ENCODE assay signal across 15 cellular contexts in genomic region chr19:13864223-13864512, GRCh38. TPM values are rescaled to one million over a fixed set of nuclear protein-coding genes. Genes with fewer than 3 reads are reported as not detected.
DNase-seq lines count a peak whose midpoint lies in the region; ATAC-seq and TF ChIP-seq lines count a peak whose summit lies in the region.
"Had no signal": no experiment of that assay in that cellular context is flagged by ENCODE, and none has a peak within 500 bp of the region (broad histone marks: within the 10 kb centered on the region; RNA-seq: fewer than 3 reads in every experiment).

No MANE protein-coding gene starts in this region.

- CTCF ChIA-PET in naive thymus-derived CD4-positive, alpha-beta T cell (lab: Charles Lee), result interaction anchor here (3.8 to 10.4 kb wide), 2 partner anchors 16 to 77 kb away, joined by 37 to 227 read pairs; no protein-coding TSS in a partner anchor

- peaks cover 32 to 67% (median 61%) of the 10 kb centered on the region in 11 experiments for H3K27me3 ChIP-seq in BLaER1 treated with 17β-estradiol and CSF1 and Interleukin-3, amounts not matched to agents 10 nM and 100 nM
- H3K27me3 ChIP-seq in DND-41 (ENCODE audit: insufficient read depth, low read length, poor library complexity), result peaks cover 5% of the 10 kb centered on the region
- peaks cover 7 to 12% of the 10 kb centered on the region in 2 donors for H3K27me3 ChIP-seq in naive thymus-derived CD4-positive, alpha-beta T cell (ENCODE audit: control insufficient read depth in 2 of 2, insufficient read depth in 2 of 2, low read length in 2 of 2)

- H3K36me3 Mint-ChIP-seq in activated T-helper 17 cell treated with anti-CD3 and anti-CD28 coated beads, Interleukin-2, amount 50 U/mL, for 72 hours (ENCODE audit: low read depth), result peaks cover 21% of the 10 kb centered on the region
- peaks cover 0 to 5% (median 5%) of the 10 kb centered on the region in 5 donors for H3K36me3 Mint-ChIP-seq in naive thymus-derived CD4-positive, alpha-beta T cell

- no peak overlapping the region for H3K27ac Mint-ChIP-seq in activated T-helper 17 cell treated with anti-CD3 and anti-CD28 coated beads, Interleukin-2, amount 50 U/mL, for 72 hours
- peak overlapping the region in 7 of 9 donors; percentile 1 to 58 (median 39) for H3K27ac Mint-ChIP-seq in naive thymus-derived CD4-positive, alpha-beta T cell

- H3K36me3 ChIP-seq in BLaER1 treated with 17β-estradiol and CSF1 and Interleukin-3, amounts not matched to agents 10 nM and 100 nM, result no peaks in the 10 kb centered on the region
- 0 out of 2 replicates have a peak, but pooled peaks cover 5% of the 10 kb centered on the region for H3K36me3 ChIP-seq in DND-41 (ENCODE audit: insufficient read depth, low read length)
- H3K36me3 ChIP-seq in naive thymus-derived CD4-positive, alpha-beta T cell (ENCODE audit: control insufficient read depth in 2 of 3, insufficient read depth in 3 of 3, low read length in 3 of 3), result no peaks in the 10 kb centered on the region
- H3K36me3 ChIP-seq: SJSA1 had no signal

- TF ChIP-seq CTCF in DND-41 (IDR thresholded peaks at IDR 0.05; ENCODE audit: borderline replicate concordance, extremely low read depth, low read length, poor library complexity, severe bottlenecking) (no peak), GM13977 (IDR thresholded peaks at IDR 0.05; ENCODE audit: extremely low read depth, insufficient read depth, missing control alignments) (no peak)

- peaks cover 32% of the 10 kb centered on the region for H3K4me1 Mint-ChIP-seq in activated T-helper 17 cell treated with anti-CD3 and anti-CD28 coated beads, Interleukin-2, amount 50 U/mL, for 72 hours
- H3K4me1 Mint-ChIP-seq in naive thymus-derived CD4-positive, alpha-beta T cell, result peaks cover 21 to 45% (median 23%) of the 10 kb centered on the region in 7 donors

- H3K4me2 ChIP-seq in BLaER1 treated with 17β-estradiol and CSF1 and Interleukin-3, amounts not matched to agents 10 nM and 100 nM, result peak overlapping the region; percentile 64 to 98 (median 70); a peak in 19 of 22 replicates
- peak overlapping the region; percentile 61; the same call in 1 of the 2 replicates for H3K4me2 ChIP-seq in DND-41 (ENCODE audit: insufficient read depth, low read length)

- no peaks in the 10 kb centered on the region; a peak in 1 of 22 replicates for H4K20me1 ChIP-seq in BLaER1 treated with 17β-estradiol and CSF1 and Interleukin-3, amounts not matched to agents 10 nM and 100 nM
- H4K20me1 ChIP-seq in DND-41 (ENCODE audit: insufficient read depth, low read length), result peaks cover 4% of the 10 kb centered on the region; the same call in 1 of the 2 replicates

- no peak overlapping the region for H3K27ac ChIP-seq in BLaER1 treated with 17β-estradiol and CSF1 and Interleukin-3, amounts not matched to agents 10 nM and 100 nM
- no peak overlapping the region for H3K27ac ChIP-seq in DND-41 (ENCODE audit: low read length)
- H3K27ac ChIP-seq in naive thymus-derived CD4-positive, alpha-beta T cell (ENCODE audit: low read depth, low read length), result no peak overlapping the region
- H3K27ac ChIP-seq: SJSA1 had no signal

- no peak overlapping the region for H3K9ac ChIP-seq in BLaER1 treated with 17β-estradiol and CSF1 and Interleukin-3, amounts not matched to agents 10 nM and 100 nM
- no peak overlapping the region for H3K9ac ChIP-seq in DND-41 (ENCODE audit: low read depth, low read length)

- POLR2A ChIA-PET in naive thymus-derived CD4-positive, alpha-beta T cell (lab: Charles Lee), result interaction anchor here (0.8 to 5.0 kb wide), 6 partner anchors 8 to 178 kb away, joined by 3 to 86 read pairs (median 6); partner anchors contain the start of gene C19orf53

- peaks cover 29% of the 10 kb centered on the region for H3K79me2 ChIP-seq in DND-41 (ENCODE audit: insufficient read depth, low read length)

- no peaks in the 10 kb centered on the region for H3K9me3 ChIP-seq in BLaER1 treated with 17β-estradiol and CSF1 and Interleukin-3, amounts not matched to agents 10 nM and 100 nM (replicated peaks in 1 of 11)
- no peaks in the 10 kb centered on the region for H3K9me3 ChIP-seq in DND-41 (ENCODE audit: insufficient read depth, low read length, severe bottlenecking)
- H3K9me3 ChIP-seq in naive thymus-derived CD4-positive, alpha-beta T cell (ENCODE audit: control insufficient read depth in 2 of 3, low read length in 3 of 3), result no peaks in the 10 kb centered on the region
- H3K9me3 ChIP-seq: SJSA1 had no signal

- 0 out of 20 replicates have a peak overlapping the region, but pooled peaks of 1 of the 10 experiments have one; percentile 36 for H3K4me3 ChIP-seq in BLaER1 treated with 17β-estradiol and CSF1 and Interleukin-3, amounts not matched to agents 10 nM and 100 nM
- no peak overlapping the region for H3K4me3 ChIP-seq in DND-41 (ENCODE audit: low read depth in 1 of 2, low read length in 2 of 2)
- H3K4me3 ChIP-seq in naive thymus-derived CD4-positive, alpha-beta T cell (ENCODE audit: low read length), result no peak overlapping the region
- H3K4me3 ChIP-seq: GM12878 had no signal

- in situ Hi-C loops in GM13977 (cut with MboI; ENCODE audit: low pct_unique_long_range_greater_than_20kb, low sequenced_read_pairs, unreplicated experiment), result no loop called here

- DNase-seq in DND-41 (no peak), Ammon's horn (ENCODE audit: low spot score) (no peak), GM13977 (ENCODE audit: low spot score) (no peak), head of caudate nucleus (no peak), glomerular visceral epithelial cell (ENCODE audit: extremely low spot score) (no peak)
- DNase-seq in naive thymus-derived CD4-positive, alpha-beta T cell, result no peak
- DNase-seq: activated CD4-positive, alpha-beta T cell treated with anti-CD3 and anti-CD28 coated beads, Interleukin-2, amount 50 U/mL, for 1 hour; HCEC 1CT; Karpas-422 had no signal

- H3K9me3 Mint-ChIP-seq in activated T-helper 17 cell treated with anti-CD3 and anti-CD28 coated beads, Interleukin-2, amount 50 U/mL, for 72 hours, result no peaks in the 10 kb centered on the region
- H3K9me3 Mint-ChIP-seq in naive thymus-derived CD4-positive, alpha-beta T cell, result peaks cover 0 to 7% (median 0%) of the 10 kb centered on the region in 11 donors

- peaks cover 22% of the 10 kb centered on the region for H3K27me3 Mint-ChIP-seq in activated T-helper 17 cell treated with anti-CD3 and anti-CD28 coated beads, Interleukin-2, amount 50 U/mL, for 72 hours
- peaks cover 29 to 48% (median 30%) of the 10 kb centered on the region in 5 donors for H3K27me3 Mint-ChIP-seq in naive thymus-derived CD4-positive, alpha-beta T cell

- intact Hi-C loops in naive thymus-derived CD4-positive, alpha-beta T cell (cut with micrococcal nuclease), result loop anchor here (5.0 kb wide), 2 partner anchors 132 to 587 kb away; no protein-coding TSS in a partner anchor
- intact Hi-C loops in head of caudate nucleus (cut with DNase I), result loop anchor here (5.0 to 10.0 kb wide), 2 partner anchors 67 to 259 kb away; partner anchors contain the start of gene ZSWIM4

- peaks cover 27 to 51% (median 39%) of the 10 kb centered on the region in 10 experiments for H3K4me1 ChIP-seq in BLaER1 treated with 17β-estradiol and CSF1 and Interleukin-3, amounts not matched to agents 10 nM and 100 nM
- peaks cover 30% of the 10 kb centered on the region for H3K4me1 ChIP-seq in DND-41 (ENCODE audit: insufficient read depth, low read length)
- H3K4me1 ChIP-seq in naive thymus-derived CD4-positive, alpha-beta T cell (ENCODE audit: control insufficient read depth in 2 of 2, insufficient read depth in 2 of 2, low read length in 2 of 2), result peaks cover 13 to 20% of the 10 kb centered on the region in 2 donors

- H3K4me3 Mint-ChIP-seq in activated T-helper 17 cell treated with anti-CD3 and anti-CD28 coated beads, Interleukin-2, amount 50 U/mL, for 72 hours, result peak overlapping the region; percentile 98
- peak overlapping the region; percentile 68 to 91 (median 80) for H3K4me3 Mint-ChIP-seq in naive thymus-derived CD4-positive, alpha-beta T cell

- no peak for ATAC-seq in DND-41 (ENCODE audit: insufficient read depth, low read depth)
- no peak for ATAC-seq in activated T-helper 17 cell treated with anti-CD3 and anti-CD28 coated beads, Interleukin-2, amount 50 U/mL, for 72 hours (replicated peaks)
- no peak for ATAC-seq in naive thymus-derived CD4-positive, alpha-beta T cell
- ATAC-seq: GM12878 had no signal

- H2AFZ ChIP-seq in DND-41 (ENCODE audit: low read depth, low read length), result no peak overlapping the region

RNA-seq across cellular contexts. Expression of gene NANOS3, which starts 12.8 kb away (rescaled TPM):
- total RNA-seq in activated T-helper 17 cell treated with anti-CD3 and anti-CD28 coated beads, Interleukin-2, amount 50 U/mL, for 72 hours, result 1 to 10 TPM; 1.2 to 3.6 TPM
- 1 to 10 TPM in 2 of 5 experiments, not detected in 3; 1.3 to 3.4 TPM for total RNA-seq in naive thymus-derived CD4-positive, alpha-beta T cell
- polyA plus RNA-seq in naive thymus-derived CD4-positive, alpha-beta T cell, result not detected
- total RNA-seq: mononuclear cell, smooth muscle cell had no signal

RNA-seq across cellular contexts. Expression of gene BRME1, which starts 41.7 kb away (rescaled TPM):
- total RNA-seq in activated T-helper 17 cell treated with anti-CD3 and anti-CD28 coated beads, Interleukin-2, amount 50 U/mL, for 72 hours, result 10 to 100 TPM in 1 of 2 donors, 1 to 10 TPM in 1; 4.8 to 12.5 TPM
- 10 to 100 TPM in 1 of 5 experiments, 1 to 10 TPM in 4; 1.8 to 13.7 (median 2.9) TPM for total RNA-seq in naive thymus-derived CD4-positive, alpha-beta T cell
- polyA plus RNA-seq in naive thymus-derived CD4-positive, alpha-beta T cell, result 1 to 10 TPM in 1 of 2 donors, under 1 TPM in 1; 0.56 to 1.6 TPM

RNA-seq across cellular contexts. Expression of gene CC2D1A, which starts 41.8 kb away (rescaled TPM):
- total RNA-seq in activated T-helper 17 cell treated with anti-CD3 and anti-CD28 coated beads, Interleukin-2, amount 50 U/mL, for 72 hours, result 10 to 100 TPM; 34.6 to 35.4 TPM
- total RNA-seq in naive thymus-derived CD4-positive, alpha-beta T cell, result 10 to 100 TPM; 21.0 to 33.1 (median 29.8) TPM
- polyA plus RNA-seq in naive thymus-derived CD4-positive, alpha-beta T cell, result 10 to 100 TPM in 1 of 2 donors, 1 to 10 TPM in 1; 4.1 to 13.3 TPM
